Comparison of ENCODE assay signal across 8 cellular contexts in the genomic region with DNA sequence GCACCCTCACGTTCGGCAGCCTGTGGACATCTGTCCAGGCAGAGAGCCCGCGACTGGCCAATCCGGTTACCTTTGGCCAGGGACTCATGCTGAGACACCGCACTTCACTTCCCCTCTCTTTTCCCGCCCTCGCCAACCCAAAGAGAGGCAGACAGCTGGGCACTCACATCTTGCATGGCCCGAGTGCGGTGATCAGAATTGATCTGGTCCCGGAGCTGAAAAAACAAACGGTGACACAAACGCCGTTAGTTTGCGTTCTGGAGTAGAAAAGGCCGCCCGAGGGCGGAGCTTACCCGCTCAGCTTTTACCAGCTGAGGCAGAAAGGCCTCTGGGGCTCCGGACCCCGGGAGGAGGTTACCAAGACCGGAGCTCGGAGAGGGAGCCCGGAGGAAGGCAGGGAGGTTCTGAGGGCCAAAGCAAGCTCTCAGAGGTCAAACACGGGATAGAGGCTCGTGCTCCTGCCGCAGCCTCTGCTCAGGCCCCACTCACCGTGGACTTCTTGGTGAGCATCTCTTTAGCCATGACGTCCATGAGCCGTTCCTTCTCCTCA. TPM values are rescaled to one million over a fixed set of nuclear protein-coding genes. Genes with fewer than 3 reads are reported as not detected.
A peak's percentile ranks its signal among the peaks of the same experiment; 100 is the strongest.
DNase-seq lines count a peak whose midpoint lies in the region; ATAC-seq and TF ChIP-seq lines count a peak whose summit lies in the region.

No MANE protein-coding gene starts in this region.

- no peaks in the 10 kb centered on the region for H3K9me3 Mint-ChIP-seq in WTC11

- ATAC-seq in GM19467 (IDR thresholded peaks at IDR 0.05; ENCODE audit: unreplicated experiment) = peak; percentile 21
- peak; percentile 7 for ATAC-seq in WTC11

- peak; percentile 75 for DNase-seq in COLO668 (lab: John Stamatoyannopoulos, UW; ENCODE audit: unreplicated experiment)
- DNase-seq in WTC11 (ENCODE audit: low spot score) = no peak
- peak; percentile 32 for DNase-seq in effector CD4-positive, alpha-beta T cell
- DNase-seq in amniotic stem cell (lab: John Stamatoyannopoulos, UW) = no peak

- H3K9ac ChIP-seq in HUES48 (ENCODE audit: low read depth, low read length) = peak overlapping the region; percentile 85

- CTCF ChIA-PET in WTC11 (lab: Charles Lee) = interaction anchor here (0.9 to 1.8 kb wide), 10 partner anchors 12 to 846 kb away, joined by 3 to 13 read pairs (median 6); a partner anchor contains a TSS

- H3K27ac ChIP-seq in HUES48 (ENCODE audit: low read depth, low read length) (peak overlapping the region; percentile 91), urinary bladder (ENCODE audit: low read depth) (peak overlapping the region; percentile 48)

- H3K27me3 Mint-ChIP-seq in WTC11 (ENCODE audit: low read depth) = no peaks in the 10 kb centered on the region

- under 1% methylated on average over 30 of the region's 30 CpGs for WGBS in urinary bladder

- peaks cover 39% of the 10 kb centered on the region for H3K36me3 ChIP-seq in HUES48 (ENCODE audit: control insufficient read depth, insufficient read depth, low read length)
- H3K36me3 ChIP-seq in urinary bladder (ENCODE audit: insufficient read depth) = peaks cover 7% of the 10 kb centered on the region

- POLR2A ChIA-PET in WTC11 (lab: Charles Lee) = interaction anchor here (0.6 to 1.1 kb wide), 3 partner anchors 10 to 24 kb away, joined by 3 to 4 read pairs (median 3); a partner anchor contains a TSS

- TF ChIP-seq CTCF in WTC11 (IDR thresholded peaks at IDR 0.05) = no peak

- H3K9me3 ChIP-seq in HUES48 (ENCODE audit: control insufficient read depth, insufficient read depth, low read length) (no peaks in the 10 kb centered on the region), mononuclear cell (ENCODE audit: low read depth, low read length) (no peaks in the 10 kb centered on the region)

- H3K27me3 ChIP-seq in HUES48 (ENCODE audit: control insufficient read depth, insufficient read depth, low read length) = no peaks in the 10 kb centered on the region
- H3K27me3 ChIP-seq in mononuclear cell (ENCODE audit: insufficient read depth, low read length) = no peaks in the 10 kb centered on the region

- peaks cover 32% of the 10 kb centered on the region for H3K36me3 Mint-ChIP-seq in WTC11

- H3K4me3 ChIP-seq in HUES48 (ENCODE audit: low read depth, low read length) (peak overlapping the region; percentile 91), mononuclear cell (ENCODE audit: low read length) (peak overlapping the region; percentile 69), urinary bladder (ENCODE audit: low read depth, low read length) (peak overlapping the region; percentile 74)

- H3K27ac Mint-ChIP-seq in WTC11 = peak overlapping the region; percentile 53

- H3K4me3 Mint-ChIP-seq in WTC11 = peak overlapping the region; percentile 87

- H3K4me1 ChIP-seq in HUES48 (ENCODE audit: control insufficient read depth, insufficient read depth, low read length) = peaks cover 5% of the 10 kb centered on the region; the same call in 1 of the 2 replicates
- H3K4me1 ChIP-seq in mononuclear cell (ENCODE audit: insufficient read depth, low read length) = peaks cover 21% of the 10 kb centered on the region
- no peaks in the 10 kb centered on the region for H3K4me1 ChIP-seq in urinary bladder (ENCODE audit: insufficient read depth)

- H3K4me1 Mint-ChIP-seq in WTC11 = peaks cover 12% of the 10 kb centered on the region

TF ChIP-seq in WTC11, 78 proteins besides CTCF, POLR2A, EP300 and RAD21:
- no peak for TF ChIP-seq PRRX2 (CRISPR knock-in tag; IDR thresholded peaks at IDR 0.05)
- TF ChIP-seq KAT7 (CRISPR knock-in tag; IDR thresholded peaks at IDR 0.05; ENCODE audit: borderline replicate concordance) = 0 out of 2 replicates have a peak, but pooled peaks have one; percentile 15

RNA-seq across cellular contexts. Expression of a gene that starts 0.4 kb away (rescaled TPM):
- total RNA-seq in WTC11 (2021) (96.5 to 126 TPM (median 96.5 TPM) in 3 replicates), mononuclear cell (65.1 TPM), urinary bladder (78.5 TPM)
- 37.5 TPM for polyA plus RNA-seq in urinary bladder

RNA-seq across cellular contexts. Expression of a gene that starts 15.9 kb away (rescaled TPM):
- 28.1 to 34.4 TPM (median 28.1 TPM) in 3 replicates for total RNA-seq in WTC11 (2021)
- 8.3 TPM for total RNA-seq in mononuclear cell
- total RNA-seq in urinary bladder = 9.4 TPM
- 89.6 TPM for polyA plus RNA-seq in urinary bladder

RNA-seq across cellular contexts. Expression of a gene that starts 23.1 kb away (rescaled TPM):
- total RNA-seq in WTC11 (2021) (41.3 to 42.6 TPM (median 42.2 TPM) in 3 replicates), mononuclear cell (18.2 TPM), urinary bladder (45.4 TPM)
- 43.5 TPM for polyA plus RNA-seq in urinary bladder

RNA-seq across cellular contexts. Expression of a gene that starts 42.6 kb away (rescaled TPM):
- 26.8 to 29.4 TPM (median 27.3 TPM) in 3 replicates for total RNA-seq in WTC11 (2021)
- total RNA-seq in mononuclear cell = 18.6 TPM
- total RNA-seq in urinary bladder = 26.9 TPM
- 27.8 TPM for polyA plus RNA-seq in urinary bladder

RNA-seq across cellular contexts. Expression of a gene that starts 57.1 kb away (rescaled TPM):
- total RNA-seq in WTC11 (2021) (18.9 to 22.4 TPM (median 20.9 TPM) in 3 replicates), mononuclear cell (0.10 TPM), urinary bladder (0.32 TPM)
- 0.60 TPM for polyA plus RNA-seq in urinary bladder

Comparison
In these comparisons a context has a peak if more than half of its experiments do, and no peak if none do; other contexts are left out.
1. DNase-seq: peak in COLO668 (single experiment) and effector CD4-positive, alpha-beta T cell (single experiment); none in WTC11 (single experiment) and amniotic stem cell (single experiment).
2. Peak in every context shown above with its lines, with median percentiles within 50 percentile points of each other: H3K4me3 ChIP-seq.